ENCODE assay signal across 12 cellular contexts in genomic region chr1:179190861-179191260, GRCh38. TPM values are rescaled to one million over a fixed set of nuclear protein-coding genes. Genes with fewer than 3 reads are reported as not detected.
DNase-seq lines count a peak whose midpoint lies in the region; ATAC-seq lines count a peak whose summit lies in the region.
"Had no signal": no experiment of that assay in that cellular context is flagged by ENCODE, and none has a peak within 500 bp of the region (broad histone marks: within the 10 kb centered on the region; RNA-seq: fewer than 3 reads in every experiment).

No MANE protein-coding gene starts in this region.

- peak; percentile 50 for DNase-seq in Ammon's horn (ENCODE audit: low spot score)
- DNase-seq in MV-4-11 (lab: John Stamatoyannopoulos, UW): peak; percentile 78
- DNase-seq in dermis blood vessel endothelial cell: peak; percentile 84
- peak; percentile 21 for DNase-seq in mucosa of gallbladder (ENCODE audit: low spot score)
- no peak for DNase-seq in GM19238 (ENCODE audit: insufficient read length, low spot score)
- DNase-seq in NCI-H2029 treated with DMSO at 0.1 percent for 48 hours (lab: John Stamatoyannopoulos, UW): no peak
- no peak for DNase-seq in NCI-H2196 treated with DMSO at 0.1 percent for 48 hours (lab: John Stamatoyannopoulos, UW; ENCODE audit: unreplicated experiment)
- DNase-seq: GDM1, left colon, Peyer's patch, posterior cingulate gyrus had no signal

- ATAC-seq in HG02610 (IDR thresholded peaks at IDR 0.05; ENCODE audit: unreplicated experiment): no peak
- ATAC-seq: left colon had no signal

RNA-seq across cellular contexts. Expression of gene ABL2, which starts 38.6 kb away (rescaled TPM):
- total RNA-seq in dermis blood vessel endothelial cell (77.1 and 80.7 TPM in 2 replicates), mucosa of gallbladder (13.0 TPM)

Comparison
In these comparisons a context has a peak if more than half of its experiments do, and no peak if none do; other contexts are left out.
1. DNase-seq: peak in Ammon's horn (single experiment), MV-4-11 (single experiment), dermis blood vessel endothelial cell (single experiment) and mucosa of gallbladder (single experiment); none in GM19238 (single experiment), NCI-H2029 treated with DMSO at 0.1 percent for 48 hours (single experiment) and NCI-H2196 treated with DMSO at 0.1 percent for 48 hours (single experiment).